Comparison of ENCODE assay signal across 18 cellular contexts in genomic region chr2:104332733-104333132, GRCh38.
DNase-seq lines count a peak whose midpoint lies in the region; ATAC-seq and TF ChIP-seq lines count a peak whose summit lies in the region.
"Had no signal": no experiment of that assay in that cellular context is flagged by ENCODE, and none has a peak within 500 bp of the region (broad histone marks: within the 10 kb centered on the region; RNA-seq: fewer than 3 reads in every experiment).

No MANE protein-coding gene starts in this region.

- DNase-seq in Caco-2 (peak; percentile 51 to 54), MG63 (peak; percentile 1), kidney tubule cell (ENCODE audit: low spot score) (peak; percentile 61), NCI-H524 (lab: John Stamatoyannopoulos, UW) (no peak), erythroblast (lab: John Stamatoyannopoulos, UW) (no peak), tibial artery (no peak)
- DNase-seq: activated CD4-positive, alpha-beta memory T cell treated with anti-CD3 and anti-CD28 coated beads for 36 hours; adrenal gland; DND-41; NCI-H1417 treated with DMSO at 0.1 percent for 48 hours; NCI-H446 treated with DMSO at 0.1 percent for 48 hours; occipital lobe; T-helper 9 cell had no signal

- no TSS peak for BruUV-seq in Caco-2 (replicated peaks; lab: Mats Ljungman, UMichigan)

- H3K9me3 ChIP-seq in Caco-2, result no peaks in the 10 kb centered on the region; the same call in 1 of the 2 replicates
- no peaks in the 10 kb centered on the region for H3K9me3 ChIP-seq in MG63
- H3K9me3 ChIP-seq in tibial artery, result no peaks in the 10 kb centered on the region
- H3K9me3 ChIP-seq: adrenal gland had no signal

- H3K27me3 Mint-ChIP-seq in Caco-2 (ENCODE audit: insufficient read depth, unreplicated experiment) (no peaks in the 10 kb centered on the region), brain (peaks cover 3% of the 10 kb centered on the region)
- H3K27me3 Mint-ChIP-seq: activated CD4-positive, alpha-beta memory T cell treated with anti-CD3 and anti-CD28 coated beads for 36 hours; B cell had no signal

- H3K4me1 Mint-ChIP-seq in Caco-2 (ENCODE audit: low read depth, unreplicated experiment) (peaks cover 7% of the 10 kb centered on the region), brain (peaks cover 12% of the 10 kb centered on the region)
- H3K4me1 Mint-ChIP-seq: B cell, mesothelial cell of epicardium had no signal

- POLR2A ChIA-PET in Caco-2 (lab: Charles Lee), result no interaction called here

- no peak overlapping the region for H3K27ac ChIP-seq in tibial artery
- H3K27ac ChIP-seq: adrenal gland, RWPE1 had no signal

- no peak for ATAC-seq in HG03095 (IDR thresholded peaks at IDR 0.05; ENCODE audit: unreplicated experiment)

- CTCF ChIA-PET in Caco-2 (lab: Charles Lee), result no interaction called here

- H3K27me3 ChIP-seq in Caco-2 (replicated peaks; ENCODE audit: control insufficient read depth, insufficient read depth, low read length), result no peaks in the 10 kb centered on the region
- H3K27me3 ChIP-seq in MG63, result no peaks in the 10 kb centered on the region
- H3K27me3 ChIP-seq in tibial artery, result no peaks in the 10 kb centered on the region
- H3K27me3 ChIP-seq: adrenal gland had no signal

- H3K4me1 ChIP-seq in Caco-2 (peaks cover 21% of the 10 kb centered on the region; the same call in 1 of the 2 replicates), tibial artery (no peaks in the 10 kb centered on the region)
- H3K4me1 ChIP-seq: adrenal gland had no signal

- H3K36me3 Mint-ChIP-seq in Caco-2 (ENCODE audit: insufficient read depth, unreplicated experiment) (no peaks in the 10 kb centered on the region), brain (no peaks in the 10 kb centered on the region)
- H3K36me3 Mint-ChIP-seq: activated CD4-positive, alpha-beta memory T cell treated with anti-CD3 and anti-CD28 coated beads for 36 hours; mesothelial cell of epicardium had no signal

- TF ChIP-seq POLR2A in erythroblast (IDR thresholded peaks at IDR 0.05; ENCODE audit: low read length), result no peak

- intact Hi-C loops in Caco-2 (cut with micrococcal nuclease; ENCODE audit: unreplicated experiment), result loop anchor here (10.0 kb wide), 1 partner anchor 218 kb away; no protein-coding TSS in a partner anchor
- intact Hi-C loops in tibial artery (cut with DNase I; ENCODE audit: low total_unique reads), result no loop called here

- no peak for TF ChIP-seq CTCF in Caco-2 (IDR thresholded peaks at IDR 0.05; ENCODE audit: insufficient read depth in 1 of 2, low read depth in 1 of 2, low read length in 1 of 2, severe bottlenecking in 1 of 2, unreplicated experiment in 1 of 2)
- no peak for TF ChIP-seq CTCF in brain (conservative IDR thresholded peaks at IDR 0.05)
- TF ChIP-seq CTCF in tibial artery (IDR thresholded peaks at IDR 0.05), result no peak

- H3K9me3 Mint-ChIP-seq in Caco-2 (ENCODE audit: unreplicated experiment) (peaks cover 21% of the 10 kb centered on the region), brain (peaks cover 0 to 9% (median 2%) of the 10 kb centered on the region in 5 experiments)

- no peaks in the 10 kb centered on the region for H3K36me3 ChIP-seq in Caco-2 (ENCODE audit: control insufficient read depth, insufficient read depth, low read length)
- H3K36me3 ChIP-seq in MG63, result no peaks in the 10 kb centered on the region
- H3K36me3 ChIP-seq in tibial artery, result no peaks in the 10 kb centered on the region
- H3K36me3 ChIP-seq: adrenal gland had no signal

- H3K4me3 Mint-ChIP-seq in Caco-2 (ENCODE audit: unreplicated experiment) (no peak overlapping the region), brain (peak overlapping the region in 1 of 5 experiments; percentile 10)
- H3K4me3 Mint-ChIP-seq: activated CD4-positive, alpha-beta memory T cell treated with anti-CD3 and anti-CD28 coated beads for 36 hours; B cell; mesothelial cell of epicardium had no signal

- H3K27ac Mint-ChIP-seq in Caco-2 (ENCODE audit: unreplicated experiment) (no peak overlapping the region), brain (peak overlapping the region in 4 of 5 experiments; percentile 7 to 74 (median 48))
- H3K27ac Mint-ChIP-seq: activated CD4-positive, alpha-beta memory T cell treated with anti-CD3 and anti-CD28 coated beads for 36 hours; B cell; mesothelial cell of epicardium had no signal

- H3K4me3 ChIP-seq in Caco-2 (ENCODE audit: low read depth, low read length) (no peak overlapping the region), MG63 (no peak overlapping the region), tibial artery (no peak overlapping the region)
- H3K4me3 ChIP-seq: adrenal gland had no signal

Comparison
In these comparisons a context has a peak if more than half of its experiments do, and no peak if none do; other contexts are left out.
1. DNase-seq: peak in Caco-2 (2 of 2), MG63 (single experiment) and kidney tubule cell (single experiment); none in NCI-H524 (0 of 2), erythroblast (0 of 2) and tibial artery (0 of 2).